ENCODE assay signal across 12 cellular contexts in genomic region chr4:152310223-152310622, GRCh38.
A peak's percentile ranks its signal among the peaks of the same experiment; 100 is the strongest.
DNase-seq lines count a peak whose midpoint lies in the region; ATAC-seq, FAIRE-seq and TF ChIP-seq lines count a peak whose summit lies in the region.
"Had no signal": no experiment of that assay in that cellular context is flagged by ENCODE, and none has a peak within 500 bp of the region (broad histone marks: within the 10 kb centered on the region; RNA-seq: fewer than 3 reads in every experiment).

No MANE protein-coding gene starts in this region.

- ATAC-seq in GM21825 (IDR thresholded peaks at IDR 0.05; ENCODE audit: unreplicated experiment), result peak; percentile 53
- ATAC-seq in GM21526 (IDR thresholded peaks at IDR 0.05; ENCODE audit: low FRiP score, unreplicated experiment), result no peak
- ATAC-seq: activated naive CD4-positive, alpha-beta T cell treated with anti-CD3 and anti-CD28 coated beads, Interleukin-2, amount 50 U/mL, for 72 hours had no signal

- POLR2A ChIA-PET in AG04449 (lab: Yijun Ruan, JAX), result no interaction called here

- peak; percentile 87 for FAIRE-seq in RCC 7860 (lab: Jason Lieb, UNC)

- no peak for TF ChIP-seq CTCF in AG04449 (IDR thresholded peaks at IDR 0.05; ENCODE audit: insufficient read depth, low read length, missing control alignments)
- TF ChIP-seq CTCF in foreskin fibroblast (IDR thresholded peaks at IDR 0.05; ENCODE audit: low read depth, low read length), result no peak

- H3K4me3 ChIP-seq in AG04449 (ENCODE audit: low read depth, low read length) (no peak overlapping the region), foreskin fibroblast (ENCODE audit: low read depth in 1 of 2, low read length in 2 of 2) (no peak overlapping the region)
- H3K4me3 ChIP-seq: HAP-1, stomach had no signal

- CTCF ChIA-PET in AG04449 (lab: Yijun Ruan, JAX), result no interaction called here

- DNase-seq in AG04449 (ENCODE audit: low read depth, low spot score) (peak; percentile 31), RCC 7860 (ENCODE audit: low spot score) (peak; percentile 74), foreskin fibroblast (peak; percentile 18 to 35), putamen (ENCODE audit: low spot score) (no peak), HPDE6-E6E7 (ENCODE audit: extremely low spot score) (no peak), NCI-H2107 treated with DMSO at 0.1 percent for 48 hours (lab: John Stamatoyannopoulos, UW; ENCODE audit: unreplicated experiment) (no peak)
- DNase-seq: activated CD4-positive, alpha-beta T cell treated with anti-CD3 and anti-CD28 coated beads for 1 hour; stomach had no signal

Comparison
In these comparisons a context has a peak if more than half of its experiments do, and no peak if none do; other contexts are left out.
1. DNase-seq: peak in AG04449 (single experiment), RCC 7860 (single experiment) and foreskin fibroblast (2 of 2); none in putamen (single experiment), HPDE6-E6E7 (single experiment) and NCI-H2107 treated with DMSO at 0.1 percent for 48 hours (single experiment).